Comparison of ENCODE assay signal across 16 cellular contexts in genomic region chr16:1258906-1259759, GRCh38. TPM values are rescaled to one million over a fixed set of nuclear protein-coding genes. Genes with fewer than 3 reads are reported as not detected.
DNase-seq lines count a peak whose midpoint lies in the region; ATAC-seq and TF ChIP-seq lines count a peak whose summit lies in the region.
"Had no signal": no experiment of that assay in that cellular context is flagged by ENCODE, and none has a peak within 500 bp of the region (broad histone marks: within the 10 kb centered on the region; RNA-seq: fewer than 3 reads in every experiment).

No MANE protein-coding gene starts in this region.

- H3K27ac Mint-ChIP-seq in H9 = no peak overlapping the region
- H3K27ac Mint-ChIP-seq in activated CD8-positive, alpha-beta T cell treated with anti-CD3 and anti-CD28 coated beads for 36 hours = no peak overlapping the region
- H3K27ac Mint-ChIP-seq in natural killer cell treated with Interleukin-12 subunit alpha and Interleukin-12 subunit beta and Interleukin-15 and Interleukin-18, amount 100 ng/mL, for 72 hours = no peak overlapping the region
- H3K27ac Mint-ChIP-seq: CD14-positive monocyte had no signal

- H4K91ac ChIP-seq in H9 (ENCODE audit: insufficient read length, low read depth, low read length) = no peak overlapping the region

- no peak overlapping the region for H2BK5ac ChIP-seq in H9 (ENCODE audit: insufficient read length, low read length)

- WGBS in SK-N-SH (ENCODE audit: low lambda C conversion rate) = 1% methylated on average over 12 of the region's 42 CpGs
- WGBS in H9 (ENCODE audit: extremely low coverage, insufficient read length, low lambda C conversion rate) = no CpG with 5 or more reads among the region's 42 CpGs

- H2BK15ac ChIP-seq in H9 (ENCODE audit: low read depth, low read length) = no peak overlapping the region

- no peak overlapping the region for H2BK20ac ChIP-seq in H9 (ENCODE audit: low read depth, low read length, poor library complexity, severe bottlenecking)

- no peak overlapping the region for H3K4ac ChIP-seq in H9 (ENCODE audit: low read depth, low read length)

- H3K18ac ChIP-seq in H9 (ENCODE audit: insufficient read length, low read depth, low read length) = no peak overlapping the region

- H3T11ph ChIP-seq in H9 (ENCODE audit: low read length) = no peak overlapping the region

- H3K14ac ChIP-seq in H9 (ENCODE audit: insufficient read depth, low read length) = peak overlapping the region; percentile 63; the same call in 1 of the 2 replicates

- H3K4me1 ChIP-seq in SK-N-SH (ENCODE audit: control insufficient read depth in 1 of 2, insufficient read depth in 2 of 2, low read depth in 1 of 2, low read length in 1 of 2) (peaks cover 0 to 2% of the 10 kb centered on the region in 2 experiments; a peak in 1 of 4 replicates), H9 (ENCODE audit: insufficient read depth, low read length) (no peaks in the 10 kb centered on the region)

- intact Hi-C loops in activated CD8-positive, alpha-beta T cell treated with anti-CD3 and anti-CD28 coated beads for 36 hours (cut with micrococcal nuclease) = no loop called here

- H3K27me3 ChIP-seq in SK-N-SH (ENCODE audit: insufficient read depth) = peaks cover 57% of the 10 kb centered on the region
- no peaks in the 10 kb centered on the region for H3K27me3 ChIP-seq in H9 (ENCODE audit: insufficient read depth, low read length)

- no peak overlapping the region for H4K8ac ChIP-seq in H9 (replicated peaks; ENCODE audit: insufficient read length, low read depth, low read length)

- H3K79me2 ChIP-seq in SK-N-SH (ENCODE audit: insufficient read depth) = no peaks in the 10 kb centered on the region
- H3K79me2 ChIP-seq in H9 (ENCODE audit: insufficient read depth, low read length) = no peaks in the 10 kb centered on the region

- no peak overlapping the region for H3K56ac ChIP-seq in H9 (ENCODE audit: insufficient read length, low read depth, low read length)

- H3K4me3 ChIP-seq in SK-N-SH (ENCODE audit: low read depth in 2 of 2, low read length in 1 of 2) = no peak overlapping the region
- H3K4me3 ChIP-seq: coronary artery, lung had no signal

- peak; percentile 44 for DNase-seq in SK-N-SH
- DNase-seq in H9 = no peak
- DNase-seq in activated CD8-positive, alpha-beta T cell treated with anti-CD3 and anti-CD28 coated beads for 36 hours = peak; percentile 16
- DNase-seq in natural killer cell treated with Interleukin-12 subunit alpha and Interleukin-12 subunit beta and Interleukin-15 and Interleukin-18, amount 100 ng/mL, for 72 hours (ENCODE audit: low spot score) = peak; percentile 58
- DNase-seq in NCI-H2196 (lab: John Stamatoyannopoulos, UW; ENCODE audit: unreplicated experiment) = no peak
- DNase-seq in stimulated activated CD4-positive, alpha-beta T cell treated with anti-CD3 and anti-CD28 coated beads, Interleukin-12 subunit alpha, Interleukin-12 subunit beta, amount 100 ng/mL, for 4 hours = no peak
- DNase-seq: MV-4-11, Peyer's patch had no signal

- no peak overlapping the region for H4K5ac ChIP-seq in H9 (ENCODE audit: insufficient read length, low read depth, low read length)

- CTCF ChIA-PET in SK-N-SH (lab: Yijun Ruan, JAX) = interaction anchor here (1.1 kb wide), 1 partner anchor 21 kb away, joined by 3 read pairs; no protein-coding TSS in a partner anchor
- CTCF ChIA-PET in activated CD8-positive, alpha-beta T cell treated with anti-CD3 and anti-CD28 coated beads for 36 hours (lab: Charles Lee) = no interaction called here

- peaks cover 32% of the 10 kb centered on the region for H3K27me3 Mint-ChIP-seq in H9 (ENCODE audit: low read depth)
- peaks cover 21% of the 10 kb centered on the region for H3K27me3 Mint-ChIP-seq in activated CD8-positive, alpha-beta T cell treated with anti-CD3 and anti-CD28 coated beads for 36 hours
- H3K27me3 Mint-ChIP-seq in natural killer cell treated with Interleukin-12 subunit alpha and Interleukin-12 subunit beta and Interleukin-15 and Interleukin-18, amount 100 ng/mL, for 72 hours = peaks cover 0 to 13% of the 10 kb centered on the region in 2 donors

- H3K4me3 Mint-ChIP-seq in H9 = peak overlapping the region in 1 of 2 experiments; percentile 67; a peak in 2 of 5 replicates
- H3K4me3 Mint-ChIP-seq in activated CD8-positive, alpha-beta T cell treated with anti-CD3 and anti-CD28 coated beads for 36 hours = no peak overlapping the region
- peak overlapping the region; percentile 60 for H3K4me3 Mint-ChIP-seq in natural killer cell treated with Interleukin-12 subunit alpha and Interleukin-12 subunit beta and Interleukin-15 and Interleukin-18, amount 100 ng/mL, for 72 hours

- no peak overlapping the region for H3K9ac ChIP-seq in SK-N-SH
- H3K9ac ChIP-seq in H9 (ENCODE audit: extremely low read depth, insufficient read length, low read length) = no peak overlapping the region

- no peak overlapping the region for H2AK5ac ChIP-seq in H9 (ENCODE audit: insufficient read length, low read length)

- H2BK120ac ChIP-seq in H9 (ENCODE audit: low read depth, low read length, poor library complexity, severe bottlenecking) = no peak overlapping the region

- no peaks in the 10 kb centered on the region for H3K9me2 ChIP-seq in SK-N-SH

- H2BK12ac ChIP-seq in H9 (ENCODE audit: insufficient read length, low read depth, low read length) = no peak overlapping the region

- no peaks in the 10 kb centered on the region for H3K79me1 ChIP-seq in H9 (ENCODE audit: insufficient read depth, low read depth, low read length, poor library complexity, severe bottlenecking)

- POLR2A ChIA-PET in SK-N-SH (lab: Yijun Ruan, JAX) = no interaction called here
- POLR2A ChIA-PET in activated CD8-positive, alpha-beta T cell treated with anti-CD3 and anti-CD28 coated beads for 36 hours (lab: Charles Lee) = no interaction called here

- no peaks in the 10 kb centered on the region for H3K36me3 ChIP-seq in SK-N-SH (replicated peaks in 1 of 2; ENCODE audit: control insufficient read depth in 1 of 2, insufficient read depth in 2 of 2, low read length in 1 of 2)
- H3K36me3 ChIP-seq: Peyer's patch had no signal

- no peaks in the 10 kb centered on the region for H3F3A ChIP-seq in SK-N-SH (replicated peaks; ENCODE audit: insufficient read depth)

- ATAC-seq in SK-N-SH treated with all-trans-retinoic acid at 6 μM for 48 hours = no peak
- no peak for ATAC-seq in activated CD8-positive, alpha-beta T cell treated with anti-CD3 and anti-CD28 coated beads for 36 hours
- no peak for ATAC-seq in natural killer cell treated with Interleukin-12 subunit alpha and Interleukin-12 subunit beta and Interleukin-15 and Interleukin-18, amount 100 ng/mL, for 72 hours
- no peak for ATAC-seq in HG03039 (IDR thresholded peaks at IDR 0.05; ENCODE audit: unreplicated experiment)
- ATAC-seq: activated CD4-positive, CD25-positive, alpha-beta regulatory T cell treated with anti-CD3 and anti-CD28 coated beads, Interleukin-2, amount 50 U/mL, for 24 hours had no signal

- TF ChIP-seq RAD21 in SK-N-SH (IDR thresholded peaks at IDR 0.05; ENCODE audit: low read length) = no peak

- H3K36me3 Mint-ChIP-seq in H9 (ENCODE audit: insufficient read depth in 1 of 3, low read depth in 3 of 3) = no peaks in the 10 kb centered on the region
- no peaks in the 10 kb centered on the region for H3K36me3 Mint-ChIP-seq in activated CD8-positive, alpha-beta T cell treated with anti-CD3 and anti-CD28 coated beads for 36 hours (ENCODE audit: low read depth)
- no peaks in the 10 kb centered on the region for H3K36me3 Mint-ChIP-seq in natural killer cell treated with Interleukin-12 subunit alpha and Interleukin-12 subunit beta and Interleukin-15 and Interleukin-18, amount 100 ng/mL, for 72 hours
- H3K36me3 Mint-ChIP-seq: CD14-positive monocyte had no signal

- H2AFZ ChIP-seq in SK-N-SH (ENCODE audit: low read depth) (no peak overlapping the region), H9 (ENCODE audit: low read length) (no peak overlapping the region)

- peaks cover 0 to 11% of the 10 kb centered on the region in 2 experiments; a peak in 3 of 4 replicates for H3K4me1 Mint-ChIP-seq in H9
- H3K4me1 Mint-ChIP-seq in activated CD8-positive, alpha-beta T cell treated with anti-CD3 and anti-CD28 coated beads for 36 hours (ENCODE audit: low read depth) = peaks cover 3% of the 10 kb centered on the region
- peaks cover 0 to 5% of the 10 kb centered on the region in 2 donors for H3K4me1 Mint-ChIP-seq in natural killer cell treated with Interleukin-12 subunit alpha and Interleukin-12 subunit beta and Interleukin-15 and Interleukin-18, amount 100 ng/mL, for 72 hours (ENCODE audit: low read depth in 2 of 2)

- no peaks in the 10 kb centered on the region for H3K9me3 ChIP-seq in SK-N-SH
- H3K9me3 ChIP-seq in H9 (ENCODE audit: control insufficient read depth, low read depth, low read length) = no peaks in the 10 kb centered on the region
- H3K9me3 ChIP-seq: Peyer's patch had no signal

- H3K23ac ChIP-seq in H9 (ENCODE audit: insufficient read length, low read depth, low read length) = no peak overlapping the region

- H4K20me1 ChIP-seq in SK-N-SH (ENCODE audit: insufficient read depth) = no peaks in the 10 kb centered on the region
- no peaks in the 10 kb centered on the region for H4K20me1 ChIP-seq in H9 (ENCODE audit: control insufficient read depth, insufficient read depth, insufficient read length)

- no peak overlapping the region for H3K4me2 ChIP-seq in SK-N-SH
- no peak overlapping the region for H3K4me2 ChIP-seq in H9 (ENCODE audit: insufficient read depth, insufficient read length, low read length)

- no peak overlapping the region for H3K27ac ChIP-seq in SK-N-SH (ENCODE audit: low read depth in 2 of 2, low read length in 1 of 2)
- H3K27ac ChIP-seq in H9 (ENCODE audit: insufficient read length, low read depth, low read length) = no peak overlapping the region
- H3K27ac ChIP-seq: coronary artery, Peyer's patch had no signal

- TF ChIP-seq CTCF in SK-N-SH (IDR thresholded peaks at IDR 0.05) = no peak
- TF ChIP-seq CTCF in H9 (conservative IDR thresholded peaks at IDR 0.05) = no peak
- TF ChIP-seq CTCF in activated CD8-positive, alpha-beta T cell treated with anti-CD3 and anti-CD28 coated beads for 36 hours (IDR thresholded peaks at IDR 0.05) = no peak

- no peak for TF ChIP-seq EP300 in SK-N-SH (IDR thresholded peaks at IDR 0.05; ENCODE audit: borderline replicate concordance in 1 of 2, low read depth in 1 of 2, low read length in 1 of 2)

- H3K9me3 Mint-ChIP-seq in H9 = peaks cover 0 to under 1% of the 10 kb centered on the region in 2 experiments; a peak in 2 of 5 replicates
- peaks cover under 1% of the 10 kb centered on the region for H3K9me3 Mint-ChIP-seq in activated CD8-positive, alpha-beta T cell treated with anti-CD3 and anti-CD28 coated beads for 36 hours
- H3K9me3 Mint-ChIP-seq in natural killer cell treated with Interleukin-12 subunit alpha and Interleukin-12 subunit beta and Interleukin-15 and Interleukin-18, amount 100 ng/mL, for 72 hours = peaks cover under 1% of the 10 kb centered on the region

- H3K23me2 ChIP-seq in H9 (ENCODE audit: insufficient read length, low read depth, low read length, poor library complexity, severe bottlenecking) = no peaks in the 10 kb centered on the region

RNA-seq across cellular contexts. Expression of gene TPSD1, which starts 3.3 kb away (rescaled TPM):
- polyA plus RNA-seq in SK-N-SH (2012; rRNA removed) = not detected in 2 replicates
- not detected in 2 replicates for polyA plus RNA-seq in SK-N-SH (2012; cell fraction: cytosol; rRNA removed)
- not detected in 2 replicates for polyA plus RNA-seq in SK-N-SH (2012; cell fraction: nucleus; rRNA removed)
- total RNA-seq in H9 (2021) = not detected in 2 replicates
- total RNA-seq in activated CD8-positive, alpha-beta T cell treated with anti-CD3 and anti-CD28 coated beads for 36 hours = not detected
- total RNA-seq in natural killer cell treated with Interleukin-12 subunit alpha and Interleukin-12 subunit beta and Interleukin-15 and Interleukin-18, amount 100 ng/mL, for 72 hours = not detected
- total RNA-seq: pulmonary artery endothelial cell, temporal lobe had no signal
- polyA plus RNA-seq: CD14-positive monocyte had no signal

RNA-seq across cellular contexts. Expression of gene TPSAB1, which starts 18.6 kb away (rescaled TPM):
- polyA plus RNA-seq in SK-N-SH (2012; rRNA removed) = not detected in 2 replicates
- polyA plus RNA-seq in SK-N-SH (2012; cell fraction: cytosol; rRNA removed) = not detected in 2 replicates
- 0.06 TPM in 1 of 2 replicates, not detected in the other for polyA plus RNA-seq in SK-N-SH (2012; cell fraction: nucleus; rRNA removed)
- not detected in 2 replicates for total RNA-seq in H9 (2021)
- not detected for total RNA-seq in activated CD8-positive, alpha-beta T cell treated with anti-CD3 and anti-CD28 coated beads for 36 hours
- 1 to 10 TPM in 1 of 2 donors, not detected in 1; 6.6 TPM for total RNA-seq in natural killer cell treated with Interleukin-12 subunit alpha and Interleukin-12 subunit beta and Interleukin-15 and Interleukin-18, amount 100 ng/mL, for 72 hours
- total RNA-seq: pulmonary artery endothelial cell, temporal lobe had no signal
- polyA plus RNA-seq: CD14-positive monocyte had no signal

RNA-seq across cellular contexts. Expression of gene TPSB2, which starts 29.1 kb away (rescaled TPM):
- not detected in 2 replicates for polyA plus RNA-seq in SK-N-SH (2012; rRNA removed)
- polyA plus RNA-seq in SK-N-SH (2012; cell fraction: cytosol; rRNA removed) = not detected in 2 replicates
- polyA plus RNA-seq in SK-N-SH (2012; cell fraction: nucleus; rRNA removed) = not detected in 2 replicates
- not detected in 2 replicates for total RNA-seq in H9 (2021)
- not detected for total RNA-seq in activated CD8-positive, alpha-beta T cell treated with anti-CD3 and anti-CD28 coated beads for 36 hours
- 1 to 10 TPM in 1 of 2 donors, not detected in 1; 1.0 TPM for total RNA-seq in natural killer cell treated with Interleukin-12 subunit alpha and Interleukin-12 subunit beta and Interleukin-15 and Interleukin-18, amount 100 ng/mL, for 72 hours
- total RNA-seq: pulmonary artery endothelial cell, temporal lobe had no signal
- polyA plus RNA-seq: CD14-positive monocyte had no signal

RNA-seq across cellular contexts. Expression of gene TPSG1, which starts 34.1 kb away (rescaled TPM):
- polyA plus RNA-seq in SK-N-SH (2012; rRNA removed) = not detected in 2 replicates
- not detected in 2 replicates for polyA plus RNA-seq in SK-N-SH (2012; cell fraction: cytosol; rRNA removed)
- polyA plus RNA-seq in SK-N-SH (2012; cell fraction: nucleus; rRNA removed) = 0.05 TPM in 1 of 2 replicates, not detected in the other
- total RNA-seq in H9 (2021) = not detected in 2 replicates
- total RNA-seq in activated CD8-positive, alpha-beta T cell treated with anti-CD3 and anti-CD28 coated beads for 36 hours = not detected
- total RNA-seq in natural killer cell treated with Interleukin-12 subunit alpha and Interleukin-12 subunit beta and Interleukin-15 and Interleukin-18, amount 100 ng/mL, for 72 hours = 1 to 10 TPM in 1 of 2 donors, not detected in 1; 1.3 TPM
- total RNA-seq: pulmonary artery endothelial cell, temporal lobe had no signal
- polyA plus RNA-seq: CD14-positive monocyte had no signal

RNA-seq across cellular contexts. Expression of gene UBE2I, which starts 50.3 kb away (rescaled TPM):
- 107 and 113 TPM in 2 replicates for polyA plus RNA-seq in SK-N-SH (2012; rRNA removed)
- polyA plus RNA-seq in SK-N-SH (2012; cell fraction: cytosol; rRNA removed) = 126 and 141 TPM in 2 replicates
- polyA plus RNA-seq in SK-N-SH (2012; cell fraction: nucleus; rRNA removed) = 116 and 131 TPM in 2 replicates
- total RNA-seq in H9 (2021) = 286 and 290 TPM in 2 replicates
- total RNA-seq in activated CD8-positive, alpha-beta T cell treated with anti-CD3 and anti-CD28 coated beads for 36 hours = 100 to 1,000 TPM; 245 to 254 TPM
- 100 to 1,000 TPM; 202 to 246 TPM for total RNA-seq in natural killer cell treated with Interleukin-12 subunit alpha and Interleukin-12 subunit beta and Interleukin-15 and Interleukin-18, amount 100 ng/mL, for 72 hours

Comparison
In these comparisons a context has a peak if more than half of its experiments do, and no peak if none do; other contexts are left out.
1. DNase-seq: peak in SK-N-SH (single experiment), activated CD8-positive, alpha-beta T cell treated with anti-CD3 and anti-CD28 coated beads for 36 hours (single experiment) and natural killer cell treated with Interleukin-12 subunit alpha and Interleukin-12 subunit beta and Interleukin-15 and Interleukin-18, amount 100 ng/mL, for 72 hours (single experiment); none in H9 (single experiment), NCI-H2196 (single experiment) and stimulated activated CD4-positive, alpha-beta T cell treated with anti-CD3 and anti-CD28 coated beads, Interleukin-12 subunit alpha, Interleukin-12 subunit beta, amount 100 ng/mL, for 4 hours (single experiment).